ENCODE assay signal across 19 cellular contexts in the genomic region with DNA sequence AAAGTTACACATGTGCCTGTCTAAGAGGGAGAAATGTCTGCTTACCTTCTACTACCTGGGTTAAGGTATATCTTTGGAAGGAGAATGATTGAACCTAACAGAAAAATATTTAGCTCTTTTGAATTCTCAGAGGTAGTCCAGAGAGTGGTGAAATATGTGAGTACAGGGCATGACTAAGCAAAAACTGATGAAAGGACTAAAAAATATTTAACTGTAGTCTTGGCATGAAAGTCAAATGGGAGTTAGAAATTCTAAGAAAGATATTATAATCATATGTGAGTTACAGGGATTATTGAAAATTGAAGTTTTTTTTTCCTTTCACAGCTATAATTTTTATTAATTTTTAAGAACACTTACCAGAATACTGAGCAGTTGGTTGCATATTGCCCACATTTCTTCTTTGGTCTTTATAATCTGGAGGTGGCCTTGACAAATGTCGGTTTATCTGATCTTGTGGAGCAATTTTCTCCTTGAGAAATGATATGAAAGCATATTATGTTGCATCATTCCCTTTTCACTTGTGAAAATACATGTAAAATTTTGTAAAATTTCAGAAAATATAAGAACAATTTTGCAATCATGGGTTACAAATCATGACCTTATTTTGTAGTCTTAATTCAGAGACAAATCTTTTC.
DNase-seq lines count a peak whose midpoint lies in the region; FAIRE-seq and TF ChIP-seq lines count a peak whose summit lies in the region.
"Had no signal": no experiment of that assay in that cellular context is flagged by ENCODE, and none has a peak within 500 bp of the region (broad histone marks: within the 10 kb centered on the region; RNA-seq: fewer than 3 reads in every experiment).

No MANE protein-coding gene starts in this region.

- CTCF ChIA-PET in activated CD4-positive, alpha-beta memory T cell treated with anti-CD3 and anti-CD28 coated beads for 36 hours (lab: Charles Lee): no interaction called here

- no peak overlapping the region for H3K4me3 Mint-ChIP-seq in activated naive CD8-positive, alpha-beta T cell
- H3K4me3 Mint-ChIP-seq in activated CD4-positive, alpha-beta memory T cell treated with anti-CD3 and anti-CD28 coated beads for 36 hours: no peak overlapping the region

- peaks cover 14% of the 10 kb centered on the region for H3K4me1 ChIP-seq in ACC112 (ENCODE audit: control insufficient read depth, insufficient read depth, low read length, unreplicated experiment)
- no peaks in the 10 kb centered on the region for H3K4me1 ChIP-seq in kidney (ENCODE audit: control insufficient read depth in 1 of 2, insufficient read depth in 1 of 2, low read depth in 1 of 2, low read length in 2 of 2)
- no peaks in the 10 kb centered on the region for H3K4me1 ChIP-seq in sigmoid colon
- H3K4me1 ChIP-seq: left ventricle myocardium inferior, parathyroid adenoma had no signal

- FAIRE-seq in GM19239 (lab: Jason Lieb, UNC): no peak
- FAIRE-seq in kidney (lab: Jason Lieb, UNC): no peak

- peaks cover 23% of the 10 kb centered on the region for H3K36me3 Mint-ChIP-seq in activated naive CD8-positive, alpha-beta T cell
- peaks cover 45% of the 10 kb centered on the region for H3K36me3 Mint-ChIP-seq in activated CD4-positive, alpha-beta memory T cell treated with anti-CD3 and anti-CD28 coated beads for 36 hours

- H3K79me2 ChIP-seq in ACC112 (ENCODE audit: control insufficient read depth, insufficient read depth, low read length, unreplicated experiment): no peaks in the 10 kb centered on the region
- H3K79me2 ChIP-seq: parathyroid adenoma had no signal

- no peaks in the 10 kb centered on the region for H3K9me3 Mint-ChIP-seq in activated naive CD8-positive, alpha-beta T cell (ENCODE audit: low read depth)
- H3K9me3 Mint-ChIP-seq in activated CD4-positive, alpha-beta memory T cell treated with anti-CD3 and anti-CD28 coated beads for 36 hours: no peaks in the 10 kb centered on the region

- H3K27ac ChIP-seq in ACC112 (ENCODE audit: low read depth, low read length) (peak overlapping the region; percentile 68), kidney (ENCODE audit: low read depth in 2 of 2, low read length in 2 of 2) (no peak overlapping the region), sigmoid colon (no peak overlapping the region)
- H3K27ac ChIP-seq: brain microvascular endothelial cell, left ventricle myocardium inferior, parathyroid adenoma, skin epidermis, thoracic aorta had no signal

- WGBS in sigmoid colon, 2 donors: 89 to 94% methylated on average over 1 of the region's 1 CpG

- H3K4me3 ChIP-seq in ACC112 (ENCODE audit: low read depth, low read length): no peak overlapping the region
- H3K4me3 ChIP-seq in kidney (ENCODE audit: low read length in 2 of 2): no peak overlapping the region
- no peak overlapping the region for H3K4me3 ChIP-seq in sigmoid colon
- H3K4me3 ChIP-seq: left ventricle myocardium inferior, skin epidermis, thoracic aorta had no signal

- no peak overlapping the region for H3K9ac ChIP-seq in kidney (ENCODE audit: low read length in 2 of 2)
- H3K9ac ChIP-seq: parathyroid adenoma had no signal

- POLR2A ChIA-PET in activated CD4-positive, alpha-beta memory T cell treated with anti-CD3 and anti-CD28 coated beads for 36 hours (lab: Charles Lee): no interaction called here

- peaks cover 5% of the 10 kb centered on the region for H3K4me1 Mint-ChIP-seq in activated naive CD8-positive, alpha-beta T cell (ENCODE audit: low read depth)
- H3K4me1 Mint-ChIP-seq in activated CD4-positive, alpha-beta memory T cell treated with anti-CD3 and anti-CD28 coated beads for 36 hours (ENCODE audit: low read depth): no peaks in the 10 kb centered on the region

- no peak overlapping the region for H2AFZ ChIP-seq in ACC112 (ENCODE audit: low read length, unreplicated experiment)
- H2AFZ ChIP-seq: parathyroid adenoma had no signal

- H3K27me3 ChIP-seq in ACC112 (ENCODE audit: insufficient read depth, low read length) (no peaks in the 10 kb centered on the region), sigmoid colon (no peaks in the 10 kb centered on the region)
- H3K27me3 ChIP-seq: brain microvascular endothelial cell had no signal

- TF ChIP-seq POLR2A in sigmoid colon (IDR thresholded peaks at IDR 0.05): no peak

- TF ChIP-seq CTCF in kidney (IDR thresholded peaks at IDR 0.05; ENCODE audit: borderline replicate concordance, extremely low read depth, insufficient read depth) (no peak), sigmoid colon (IDR thresholded peaks at IDR 0.05) (no peak)

- intact Hi-C loops in activated CD4-positive, alpha-beta memory T cell treated with anti-CD3 and anti-CD28 coated beads for 36 hours (cut with micrococcal nuclease): no loop called here
- intact Hi-C loops in kidney (cut with DNase I): no loop called here
- intact Hi-C loops in sigmoid colon (cut with DNase I): no loop called here

- no peak for TF ChIP-seq EP300 in sigmoid colon (IDR thresholded peaks at IDR 0.05)

- DNase-seq in EH (ENCODE audit: low read depth) (peak; percentile 38), fibroblast of gingiva (ENCODE audit: low read depth) (peak; percentile 50), GM19239 (ENCODE audit: insufficient read length, low spot score) (no peak), kidney (no peak), sigmoid colon (no peak)
- no peak for DNase-seq in activated CD4-positive, alpha-beta memory T cell treated with anti-CD3 and anti-CD28 coated beads for 36 hours
- DNase-seq: activated gamma-delta T cell; brain microvascular endothelial cell; effector memory CD4-positive, alpha-beta T cell; foreskin melanocyte; left ventricle myocardium inferior; NCI-H1048; NCI-H2171; NCI-H82 had no signal

- H3K9me3 ChIP-seq in kidney (ENCODE audit: control insufficient read depth in 1 of 2, low read length in 2 of 2) (no peaks in the 10 kb centered on the region), sigmoid colon (no peaks in the 10 kb centered on the region)
- H3K9me3 ChIP-seq: left ventricle myocardium inferior, thoracic aorta had no signal

- H3K27me3 Mint-ChIP-seq in activated naive CD8-positive, alpha-beta T cell: no peaks in the 10 kb centered on the region
- no peaks in the 10 kb centered on the region for H3K27me3 Mint-ChIP-seq in activated CD4-positive, alpha-beta memory T cell treated with anti-CD3 and anti-CD28 coated beads for 36 hours

- peaks cover 50% of the 10 kb centered on the region for H3K36me3 ChIP-seq in ACC112 (ENCODE audit: insufficient read depth, low read length)
- H3K36me3 ChIP-seq in kidney (ENCODE audit: control insufficient read depth in 1 of 2, insufficient read depth in 2 of 2, low read length in 2 of 2): peaks cover 4 to 30% of the 10 kb centered on the region in 2 donors
- H3K36me3 ChIP-seq in sigmoid colon: peaks cover 0 to 27% (median 0%) of the 10 kb centered on the region in 4 donors

- peak overlapping the region; percentile 72 for H3K27ac Mint-ChIP-seq in activated naive CD8-positive, alpha-beta T cell
- no peak overlapping the region for H3K27ac Mint-ChIP-seq in activated CD4-positive, alpha-beta memory T cell treated with anti-CD3 and anti-CD28 coated beads for 36 hours

Comparison
In these comparisons a context has a peak if more than half of its experiments do, and no peak if none do; other contexts are left out.
1. DNase-seq: peak in EH (single experiment) and fibroblast of gingiva (single experiment); none in activated CD4-positive, alpha-beta memory T cell treated with anti-CD3 and anti-CD28 coated beads for 36 hours (single experiment), GM19239 (single experiment), kidney (single experiment) and sigmoid colon (single experiment).